Comparison of ENCODE assay signal across 8 cellular contexts in genomic region chr11:32154275-32154674, GRCh38.
DNase-seq lines count a peak whose midpoint lies in the region; ATAC-seq and TF ChIP-seq lines count a peak whose summit lies in the region.
"Had no signal": no experiment of that assay in that cellular context is flagged by ENCODE, and none has a peak within 500 bp of the region (broad histone marks: within the 10 kb centered on the region; RNA-seq: fewer than 3 reads in every experiment).

No MANE protein-coding gene starts in this region.

- H3K27ac ChIP-seq in parathyroid adenoma (no peak overlapping the region), psoas muscle (no peak overlapping the region)

- no peak overlapping the region for H3K4me2 ChIP-seq in parathyroid adenoma (ENCODE audit: low read length)

- ATAC-seq in GM19397 (IDR thresholded peaks at IDR 0.05; ENCODE audit: unreplicated experiment) (peak; percentile 32), HG03432 (IDR thresholded peaks at IDR 0.05; ENCODE audit: unreplicated experiment) (peak; percentile 48), HG03196 (IDR thresholded peaks at IDR 0.05; ENCODE audit: unreplicated experiment) (no peak), psoas muscle (no peak)
- ATAC-seq: naive thymus-derived CD8-positive, alpha-beta T cell had no signal

- H3K36me3 ChIP-seq in parathyroid adenoma (ENCODE audit: control insufficient read depth, insufficient read depth, low read length) = no peaks in the 10 kb centered on the region
- H3K36me3 ChIP-seq in psoas muscle (ENCODE audit: insufficient read depth in 1 of 2, low read depth in 1 of 2) = no peaks in the 10 kb centered on the region

- H3K27me3 ChIP-seq in parathyroid adenoma (ENCODE audit: control insufficient read depth, insufficient read depth, low read length) = no peaks in the 10 kb centered on the region
- peaks cover 0 to 3% (median 0%) of the 10 kb centered on the region in 3 donors for H3K27me3 ChIP-seq in psoas muscle (ENCODE audit: insufficient read depth in 3 of 3, low read length in 2 of 3)

- no peaks in the 10 kb centered on the region for H3K79me2 ChIP-seq in parathyroid adenoma

- H2AFZ ChIP-seq in parathyroid adenoma = no peak overlapping the region

- H3K4me3 ChIP-seq in parathyroid adenoma (ENCODE audit: low read depth, low read length) (no peak overlapping the region), psoas muscle (no peak overlapping the region)

- intact Hi-C loops in psoas muscle (cut with DNase I) = no loop called here

- TF ChIP-seq CTCF in parathyroid adenoma (IDR thresholded peaks at IDR 0.05) (peak; percentile 12), psoas muscle (IDR thresholded peaks at IDR 0.05) (no peak)

- H3K9ac ChIP-seq in parathyroid adenoma = no peak overlapping the region

- DNase-seq in amniotic epithelial cell (ENCODE audit: low read depth) (peak; percentile 53), psoas muscle (no peak)
- no peak for DNase-seq in stimulated activated CD4-positive, alpha-beta T cell treated with anti-CD3 and anti-CD28 coated beads, Interleukin-12 subunit alpha, Interleukin-12 subunit beta, amount 100 ng/mL, for 4 hours
- DNase-seq: naive thymus-derived CD8-positive, alpha-beta T cell had no signal

- 79 to 95% (median 83%) methylated on average over 2 of the region's 2 CpGs for WGBS in psoas muscle, 3 donors

- H3K9me3 ChIP-seq in parathyroid adenoma (ENCODE audit: control insufficient read depth, low read length) (no peaks in the 10 kb centered on the region), psoas muscle (no peaks in the 10 kb centered on the region)

- peaks cover 10% of the 10 kb centered on the region for H3K4me1 ChIP-seq in parathyroid adenoma
- no peaks in the 10 kb centered on the region for H3K4me1 ChIP-seq in psoas muscle

Comparison
In these comparisons a context has a peak if more than half of its experiments do, and no peak if none do; other contexts are left out.
1. ATAC-seq: peak in GM19397 (single experiment) and HG03432 (single experiment); none in HG03196 (single experiment) and psoas muscle (0 of 4).